ENCODE assay signal across 6 cellular contexts in the genomic region with DNA sequence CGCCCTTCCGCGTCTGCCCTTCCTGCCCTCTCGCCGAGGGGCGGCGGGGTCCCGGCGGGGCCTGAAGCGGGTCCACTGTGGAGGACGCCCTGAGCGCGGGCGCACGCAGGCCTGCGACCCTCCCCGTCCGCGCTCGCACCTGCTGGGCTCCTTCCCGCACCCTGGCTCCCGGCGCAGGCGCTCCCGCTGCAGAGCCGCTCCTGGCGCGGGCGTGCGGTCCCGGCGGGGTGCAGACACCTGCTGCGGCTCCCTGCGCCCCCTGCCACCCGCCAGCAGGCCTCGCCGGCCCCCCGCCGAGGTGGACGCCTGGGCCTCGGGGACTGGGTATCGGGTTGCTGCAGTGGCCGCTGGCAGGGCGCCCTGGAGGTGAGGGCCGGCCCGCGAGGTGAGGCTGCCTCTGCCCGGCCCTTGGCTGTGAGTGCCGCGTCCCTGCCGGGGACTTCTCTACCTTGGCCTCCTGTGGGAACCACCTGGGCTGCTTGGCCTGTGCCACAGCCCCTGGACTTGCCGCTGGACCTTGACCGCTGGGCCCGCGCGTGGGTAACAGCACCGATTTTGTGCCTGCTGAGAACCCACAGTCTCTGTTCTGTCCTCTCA. TPM values are rescaled to one million over a fixed set of nuclear protein-coding genes. Genes with fewer than 3 reads are reported as not detected.
DNase-seq lines count a peak whose midpoint lies in the region; ATAC-seq, FAIRE-seq and TF ChIP-seq lines count a peak whose summit lies in the region.

No MANE protein-coding gene starts in this region.

- peak; percentile 31 for ATAC-seq in A549
- ATAC-seq in GM21528 (IDR thresholded peaks at IDR 0.05; ENCODE audit: low FRiP score, unreplicated experiment) = peak; percentile 23
- peak; percentile 7 for ATAC-seq in upper lobe of right lung
- ATAC-seq in HG03571 (IDR thresholded peaks at IDR 0.05; ENCODE audit: unreplicated experiment) = no peak

- H3K4me3 ChIP-seq in A549 (peak overlapping the region; percentile 92), SK-N-MC (peak overlapping the region; percentile 85), iPS DF 6.9 (ENCODE audit: low read length) (peak overlapping the region; percentile 75), upper lobe of right lung (peak overlapping the region; percentile 67)

- intact Hi-C loops in upper lobe of right lung (cut with DNase I) = no loop called here

- no peaks in the 10 kb centered on the region for H3K36me3 ChIP-seq in SK-N-MC (ENCODE audit: insufficient read depth, low read length)
- no peaks in the 10 kb centered on the region for H3K36me3 ChIP-seq in iPS DF 6.9 (ENCODE audit: control insufficient read depth, insufficient read depth, low read length)
- no peaks in the 10 kb centered on the region for H3K36me3 ChIP-seq in upper lobe of right lung

- no peak for FAIRE-seq in A549 (lab: Jason Lieb, UNC)

- DNase-seq in A549 (ENCODE audit: low read depth in 1 of 2, low spot score in 1 of 2) (no peak), SK-N-MC (ENCODE audit: low read depth, low spot score) (no peak), iPS DF 6.9 (ENCODE audit: low read depth, low spot score) (no peak), upper lobe of right lung (peak; percentile 86)

- no peaks in the 10 kb centered on the region for H3K9me3 ChIP-seq in A549
- no peaks in the 10 kb centered on the region for H3K9me3 ChIP-seq in SK-N-MC (ENCODE audit: low read depth, low read length)
- no peaks in the 10 kb centered on the region for H3K9me3 ChIP-seq in iPS DF 6.9 (ENCODE audit: control insufficient read depth, insufficient read depth, low read length)
- no peaks in the 10 kb centered on the region for H3K9me3 ChIP-seq in upper lobe of right lung

- TF ChIP-seq POLR2A in A549 (IDR thresholded peaks at IDR 0.05; ENCODE audit: low read length) = no peak

- CTCF ChIA-PET in A549 (lab: Yijun Ruan, JAX) = interaction anchor here (1.4 kb wide), 1 partner anchor 27 kb away, joined by 3 read pairs; no protein-coding TSS in a partner anchor

- WGBS in A549 (ENCODE audit: missing lambda C conversion rate) = 3% methylated on average over 8 of the region's 57 CpGs
- no CpG with 5 or more reads among the region's 57 CpGs for WGBS in iPS DF 6.9 (ENCODE audit: insufficient coverage, insufficient read length)

- no peak for TF ChIP-seq RAD21 in A549 (conservative IDR thresholded peaks at IDR 0.05 in 1 of 2, IDR thresholded peaks at IDR 0.05 in 1 of 2)

- TF ChIP-seq EP300 in A549 (IDR thresholded peaks at IDR 0.05) = no peak

- POLR2A ChIA-PET in A549 (lab: Yijun Ruan, JAX) = interaction anchor here (1.0 kb wide), 1 partner anchor 9 kb away, joined by 3 read pairs; no protein-coding TSS in a partner anchor

- peak overlapping the region; percentile 67 for H3K9ac ChIP-seq in SK-N-MC (ENCODE audit: insufficient read length)

- TF ChIP-seq CTCF in A549 (IDR thresholded peaks at IDR 0.05) (no peak), upper lobe of right lung (IDR thresholded peaks at IDR 0.05) (no peak)

- peaks cover 20% of the 10 kb centered on the region for H3K4me1 ChIP-seq in A549
- H3K4me1 ChIP-seq in iPS DF 6.9 (ENCODE audit: control insufficient read depth, insufficient read depth, low read length) = peaks cover 11% of the 10 kb centered on the region
- H3K4me1 ChIP-seq in upper lobe of right lung = peaks cover 41% of the 10 kb centered on the region

- peak overlapping the region; percentile 93 to 95 for H3K27ac ChIP-seq in A549
- H3K27ac ChIP-seq in SK-N-MC = no peak overlapping the region
- no peak overlapping the region for H3K27ac ChIP-seq in iPS DF 6.9 (ENCODE audit: low read length)
- peak overlapping the region; percentile 89 for H3K27ac ChIP-seq in upper lobe of right lung

- no peaks in the 10 kb centered on the region for H3K27me3 ChIP-seq in iPS DF 6.9 (ENCODE audit: control insufficient read depth, insufficient read depth, low read length)
- no peaks in the 10 kb centered on the region for H3K27me3 ChIP-seq in upper lobe of right lung

- peak overlapping the region; percentile 100 for H3K4me2 ChIP-seq in A549

TF ChIP-seq in A549, 52 proteins besides CTCF, POLR2A, EP300 and RAD21:
- TF ChIP-seq JUN (IDR thresholded peaks at IDR 0.05) (no peak), FOXS1 (CRISPR knock-in tag; IDR thresholded peaks at IDR 0.05) (no peak), KDM5A (IDR thresholded peaks at IDR 0.05) (no peak), FOSB (CRISPR knock-in tag; IDR thresholded peaks at IDR 0.05) (no peak)
- TF ChIP-seq, protein P1, sequence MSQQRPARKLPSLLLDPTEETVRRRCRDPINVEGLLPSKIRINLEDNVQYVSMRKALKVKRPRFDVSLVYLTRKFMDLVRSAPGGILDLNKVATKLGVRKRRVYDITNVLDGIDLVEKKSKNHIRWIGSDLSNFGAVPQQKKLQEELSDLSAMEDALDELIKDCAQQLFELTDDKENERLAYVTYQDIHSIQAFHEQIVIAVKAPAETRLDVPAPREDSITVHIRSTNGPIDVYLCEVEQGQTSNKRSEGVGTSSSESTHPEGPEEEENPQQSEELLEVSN (IDR thresholded peaks at IDR 0.05; ENCODE audit: borderline replicate concordance, low read depth) = 0 out of 2 replicates have a peak, but pooled peaks have one; percentile 9
- TF ChIP-seq, protein P2, sequence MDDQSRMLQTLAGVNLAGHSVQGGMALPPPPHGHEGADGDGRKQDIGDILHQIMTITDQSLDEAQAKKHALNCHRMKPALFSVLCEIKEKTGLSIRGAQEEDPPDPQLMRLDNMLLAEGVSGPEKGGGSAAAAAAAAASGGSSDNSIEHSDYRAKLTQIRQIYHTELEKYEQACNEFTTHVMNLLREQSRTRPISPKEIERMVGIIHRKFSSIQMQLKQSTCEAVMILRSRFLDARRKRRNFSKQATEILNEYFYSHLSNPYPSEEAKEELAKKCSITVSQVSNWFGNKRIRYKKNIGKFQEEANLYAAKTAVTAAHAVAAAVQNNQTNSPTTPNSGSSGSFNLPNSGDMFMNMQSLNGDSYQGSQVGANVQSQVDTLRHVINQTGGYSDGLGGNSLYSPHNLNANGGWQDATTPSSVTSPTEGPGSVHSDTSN (IDR thresholded peaks at IDR 0.05) = no peak
- TF ChIP-seq, protein P3, sequence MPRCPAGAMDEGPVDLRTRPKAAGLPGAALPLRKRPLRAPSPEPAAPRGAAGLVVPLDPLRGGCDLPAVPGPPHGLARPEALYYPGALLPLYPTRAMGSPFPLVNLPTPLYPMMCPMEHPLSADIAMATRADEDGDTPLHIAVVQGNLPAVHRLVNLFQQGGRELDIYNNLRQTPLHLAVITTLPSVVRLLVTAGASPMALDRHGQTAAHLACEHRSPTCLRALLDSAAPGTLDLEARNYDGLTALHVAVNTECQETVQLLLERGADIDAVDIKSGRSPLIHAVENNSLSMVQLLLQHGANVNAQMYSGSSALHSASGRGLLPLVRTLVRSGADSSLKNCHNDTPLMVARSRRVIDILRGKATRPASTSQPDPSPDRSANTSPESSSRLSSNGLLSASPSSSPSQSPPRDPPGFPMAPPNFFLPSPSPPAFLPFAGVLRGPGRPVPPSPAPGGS (IDR thresholded peaks at IDR 0.05) = 0 out of 3 replicates have a peak, but pooled peaks have one; percentile 5

RNA-seq across cellular contexts. Expression of a gene that starts 0.6 kb away (rescaled TPM):
- polyA plus RNA-seq in A549 (2011; rRNA removed) (20.7 and 23.8 TPM in 2 replicates), A549 (2017; fragmentation: RNase III; extraction: RNeasy Plus Mini Kit Qiagen cat#74134 plus additional on column Dnase treatment) (20.6 to 22.5 TPM (median 22.0 TPM) in 3 replicates)
- polyA plus RNA-seq in A549 (2012; cell fraction: cytosol; rRNA removed) = 39.7 and 49.8 TPM in 2 replicates
- polyA plus RNA-seq in A549 (2012; cell fraction: nucleus; rRNA removed) = 268 and 290 TPM in 2 replicates
- polyA minus RNA-seq in A549 (2011; rRNA and poly(A)+ RNA removed) = 25.8 and 32.7 TPM in 2 replicates
- 69.1 TPM for total RNA-seq in upper lobe of right lung

RNA-seq across cellular contexts. Expression of a gene that starts 12.7 kb away (rescaled TPM):
- 33.6 and 41.3 TPM in 2 replicates for polyA plus RNA-seq in A549 (2011; rRNA removed)
- 47.5 and 56.3 TPM in 2 replicates for polyA plus RNA-seq in A549 (2012; cell fraction: cytosol; rRNA removed)
- 181 and 185 TPM in 2 replicates for polyA plus RNA-seq in A549 (2012; cell fraction: nucleus; rRNA removed)
- polyA plus RNA-seq in A549 (2017; fragmentation: RNase III; extraction: RNeasy Plus Mini Kit Qiagen cat#74134 plus additional on column Dnase treatment) = 45.6 to 52.9 TPM (median 48.0 TPM) in 3 replicates
- polyA minus RNA-seq in A549 (2011; rRNA and poly(A)+ RNA removed) = 68.5 and 82.6 TPM in 2 replicates
- total RNA-seq in upper lobe of right lung = 82.7 TPM

RNA-seq across cellular contexts. Expression of a gene that starts 15.8 kb away (rescaled TPM):
- polyA plus RNA-seq in A549 (2011; rRNA removed) (16.0 and 19.6 TPM in 2 replicates), A549 (2017; fragmentation: RNase III; extraction: RNeasy Plus Mini Kit Qiagen cat#74134 plus additional on column Dnase treatment) (35.7 to 38.7 TPM (median 37.5 TPM) in 3 replicates)
- 42.7 and 47.2 TPM in 2 replicates for polyA plus RNA-seq in A549 (2012; cell fraction: cytosol; rRNA removed)
- 66.6 and 82.2 TPM in 2 replicates for polyA plus RNA-seq in A549 (2012; cell fraction: nucleus; rRNA removed)
- polyA minus RNA-seq in A549 (2011; rRNA and poly(A)+ RNA removed) = 14.8 and 16.1 TPM in 2 replicates
- total RNA-seq in upper lobe of right lung = 18.3 TPM

RNA-seq across cellular contexts. Expression of a gene that starts 27.4 kb away (rescaled TPM):
- polyA plus RNA-seq in A549 (2011; rRNA removed) = 26.7 and 28.2 TPM in 2 replicates
- 43.3 and 46.0 TPM in 2 replicates for polyA plus RNA-seq in A549 (2012; cell fraction: cytosol; rRNA removed)
- 131 and 139 TPM in 2 replicates for polyA plus RNA-seq in A549 (2012; cell fraction: nucleus; rRNA removed)
- 28.8 to 35.2 TPM (median 33.4 TPM) in 3 replicates for polyA plus RNA-seq in A549 (2017; fragmentation: RNase III; extraction: RNeasy Plus Mini Kit Qiagen cat#74134 plus additional on column Dnase treatment)
- 18.9 and 20.0 TPM in 2 replicates for polyA minus RNA-seq in A549 (2011; rRNA and poly(A)+ RNA removed)
- 30.2 TPM for total RNA-seq in upper lobe of right lung

RNA-seq across cellular contexts. Expression of a gene that starts 54.4 kb away (rescaled TPM):
- polyA plus RNA-seq in A549 (2011; rRNA removed) (19.2 and 19.7 TPM in 2 replicates), A549 (2017; fragmentation: RNase III; extraction: RNeasy Plus Mini Kit Qiagen cat#74134 plus additional on column Dnase treatment) (51.0 to 54.4 TPM (median 52.4 TPM) in 3 replicates)
- polyA plus RNA-seq in A549 (2012; cell fraction: cytosol; rRNA removed) = 106 and 120 TPM in 2 replicates
- polyA plus RNA-seq in A549 (2012; cell fraction: nucleus; rRNA removed) = 47.7 and 82.7 TPM in 2 replicates
- 4.2 and 6.5 TPM in 2 replicates for polyA minus RNA-seq in A549 (2011; rRNA and poly(A)+ RNA removed)
- 41.6 TPM for total RNA-seq in upper lobe of right lung

Comparison
In these comparisons a context has a peak if more than half of its experiments do, and no peak if none do; other contexts are left out.
1. H3K27ac ChIP-seq: peak in A549 (2 of 2) and upper lobe of right lung (single experiment); none in SK-N-MC (single experiment) and iPS DF 6.9 (single experiment).
2. Peak in every context shown above with its lines, with median percentiles within 50 percentile points of each other: H3K4me3 ChIP-seq.